22 cellular contexts compared by ENCODE assay signal in the genomic region with DNA sequence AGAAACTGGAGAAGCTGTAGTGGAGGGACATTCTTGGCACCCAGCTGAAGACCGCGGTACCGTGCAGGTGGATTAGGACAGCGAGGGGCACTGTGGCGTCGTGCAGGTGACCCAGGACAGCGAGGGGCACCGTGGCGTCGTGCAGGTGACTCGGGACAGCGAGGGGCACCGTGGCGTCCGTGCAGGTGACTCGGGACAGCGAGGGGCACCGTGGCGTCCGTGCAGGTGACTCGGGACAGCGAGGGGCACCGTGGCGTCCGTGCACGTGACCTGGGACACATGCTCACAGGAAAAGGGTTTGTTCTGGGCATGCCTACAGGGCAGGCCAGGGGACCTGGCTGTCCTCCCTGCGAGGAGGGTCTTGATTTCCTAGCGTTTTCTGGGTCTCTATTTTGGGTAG. TPM values are rescaled to one million over a fixed set of nuclear protein-coding genes. Genes with fewer than 3 reads are reported as not detected.
DNase-seq lines count a peak whose midpoint lies in the region; ATAC-seq, FAIRE-seq and TF ChIP-seq lines count a peak whose summit lies in the region.
"Had no signal": no experiment of that assay in that cellular context is flagged by ENCODE, and none has a peak within 500 bp of the region (broad histone marks: within the 10 kb centered on the region; RNA-seq: fewer than 3 reads in every experiment).

No MANE protein-coding gene starts in this region.

- no peak overlapping the region for H3K4ac ChIP-seq in neuronal stem cell (ENCODE audit: low read length)

- H3K27me3 ChIP-seq in neuronal stem cell (ENCODE audit: control insufficient read depth in 3 of 3, insufficient read depth in 3 of 3, low read depth in 1 of 3, low read length in 3 of 3): peaks cover 0 to 4% (median 0%) of the 10 kb centered on the region in 3 experiments
- H3K27me3 ChIP-seq: BE2C, BLaER1 had no signal

- TF ChIP-seq CTCF in coronary artery (IDR thresholded peaks at IDR 0.05) (no peak), D721Med (IDR thresholded peaks at IDR 0.05; ENCODE audit: insufficient read depth, missing control alignments) (no peak)

- H4K8ac ChIP-seq in neuronal stem cell (ENCODE audit: low read depth, low read length): no peak overlapping the region

- no peak overlapping the region for H2BK120ac ChIP-seq in neuronal stem cell (ENCODE audit: low read depth, low read length)

- no peaks in the 10 kb centered on the region for H3K36me3 ChIP-seq in neuronal stem cell (replicated peaks in 1 of 2; ENCODE audit: control insufficient read depth in 2 of 2, insufficient read depth in 2 of 2, low read length in 2 of 2)
- H3K36me3 ChIP-seq: BE2C, BLaER1 had no signal

- ATAC-seq in GM18873 (IDR thresholded peaks at IDR 0.05; ENCODE audit: low FRiP score, unreplicated experiment): no peak

- H2BK15ac ChIP-seq in neuronal stem cell (ENCODE audit: low read length): no peak overlapping the region

- H2BK12ac ChIP-seq in neuronal stem cell (ENCODE audit: low read length): no peak overlapping the region

- H2AK5ac ChIP-seq in neuronal stem cell (ENCODE audit: low read depth, low read length): no peak overlapping the region

- H2BK5ac ChIP-seq in neuronal stem cell (ENCODE audit: low read length): no peak overlapping the region

- WGBS in neuronal stem cell (ENCODE audit: extremely low coverage in 2 of 2, insufficient read length in 2 of 2, insufficient replicate concordance in 1 of 2), 2 donors: no CpG with 5 or more reads among the region's 28 CpGs

- H3K14ac ChIP-seq in neuronal stem cell (ENCODE audit: low read length): no peak overlapping the region

- no peak overlapping the region for H2AFZ ChIP-seq in neuronal stem cell (ENCODE audit: low read length)

- H3K18ac ChIP-seq in neuronal stem cell (ENCODE audit: low read length): peak overlapping the region; percentile 46

- no peaks in the 10 kb centered on the region for H3K9me3 ChIP-seq in neuronal stem cell (replicated peaks in 1 of 2; ENCODE audit: control insufficient read depth in 2 of 2, insufficient read depth in 1 of 2, low read depth in 1 of 2, low read length in 2 of 2)
- H3K9me3 ChIP-seq: BE2C, BLaER1 had no signal

- H3K79me1 ChIP-seq in neuronal stem cell (ENCODE audit: low read depth, low read length): no peaks in the 10 kb centered on the region

- H3K4me2 ChIP-seq in neuronal stem cell (ENCODE audit: insufficient read depth, low read length, poor library complexity, severe bottlenecking): no peak overlapping the region
- H3K4me2 ChIP-seq: BLaER1 had no signal

- FAIRE-seq in D721Med (lab: Jason Lieb, UNC): no peak
- FAIRE-seq: A204.1, G401.6, GM12891 had no signal

- H3K4me1 ChIP-seq in neuronal stem cell (ENCODE audit: control insufficient read depth in 2 of 2, insufficient read depth in 1 of 2, low read depth in 1 of 2, low read length in 2 of 2): no peaks in the 10 kb centered on the region
- H3K4me1 ChIP-seq: BE2C, BLaER1 had no signal

- no peak overlapping the region for H3K4me3 ChIP-seq in coronary artery
- H3K4me3 ChIP-seq in neuronal stem cell (ENCODE audit: low read length in 2 of 2): no peak overlapping the region
- H3K4me3 ChIP-seq: BLaER1 had no signal

- no peak overlapping the region for H3K27ac ChIP-seq in coronary artery
- H3K27ac ChIP-seq in neuronal stem cell (replicated peaks; ENCODE audit: low read length): no peak overlapping the region
- H3K27ac ChIP-seq: BLaER1 had no signal

- no peak overlapping the region for H4K91ac ChIP-seq in neuronal stem cell (ENCODE audit: low read depth, low read length, poor library complexity)

- DNase-seq in coronary artery (ENCODE audit: low spot score): peak; percentile 40
- DNase-seq in ecto neural progenitor cell (ENCODE audit: low spot score): peak; percentile 11
- DNase-seq in neuronal stem cell (ENCODE audit: low spot score): no peak
- DNase-seq in D721Med (ENCODE audit: insufficient read length, low spot score): no peak
- no peak for DNase-seq in NK-92 (lab: John Stamatoyannopoulos, UW; ENCODE audit: unreplicated experiment)
- DNase-seq: 8988T; ACHN; BE2C; C1 segment of cervical spinal cord; CD4-positive, alpha-beta memory T cell; CD4-positive, CD25-positive, alpha-beta regulatory T cell; CD8-positive, alpha-beta memory T cell; COR-L47; DMS79 treated with DMSO at 0.1 percent for 48 hours; GF-D8 had no signal

- no peak overlapping the region for H3K23ac ChIP-seq in neuronal stem cell (ENCODE audit: low read depth, low read length, poor library complexity)

- no peak overlapping the region for H3K9ac ChIP-seq in neuronal stem cell (ENCODE audit: low read depth, low read length, poor library complexity)
- H3K9ac ChIP-seq: BLaER1 had no signal

RNA-seq across cellular contexts. Expression of gene SMOC2, which starts 29.2 kb away (rescaled TPM):
- 0.20 TPM for polyA plus RNA-seq in neuronal stem cell (2013, experiment 1 of 2)
- 0.11 TPM for polyA plus RNA-seq in neuronal stem cell (2013, experiment 2 of 2)
- polyA plus RNA-seq: AG04450; CD14-positive monocyte; CD4-positive, alpha-beta memory T cell; CD4-positive, CD25-positive, alpha-beta regulatory T cell; CD8-positive, alpha-beta memory T cell had no signal

Comparison
In these comparisons a context has a peak if more than half of its experiments do, and no peak if none do; other contexts are left out.
1. DNase-seq: peak in coronary artery (single experiment) and ecto neural progenitor cell (single experiment); none in neuronal stem cell (single experiment), D721Med (single experiment) and NK-92 (single experiment).